1 cellular context compared by ENCODE assay signal in the genomic region with DNA sequence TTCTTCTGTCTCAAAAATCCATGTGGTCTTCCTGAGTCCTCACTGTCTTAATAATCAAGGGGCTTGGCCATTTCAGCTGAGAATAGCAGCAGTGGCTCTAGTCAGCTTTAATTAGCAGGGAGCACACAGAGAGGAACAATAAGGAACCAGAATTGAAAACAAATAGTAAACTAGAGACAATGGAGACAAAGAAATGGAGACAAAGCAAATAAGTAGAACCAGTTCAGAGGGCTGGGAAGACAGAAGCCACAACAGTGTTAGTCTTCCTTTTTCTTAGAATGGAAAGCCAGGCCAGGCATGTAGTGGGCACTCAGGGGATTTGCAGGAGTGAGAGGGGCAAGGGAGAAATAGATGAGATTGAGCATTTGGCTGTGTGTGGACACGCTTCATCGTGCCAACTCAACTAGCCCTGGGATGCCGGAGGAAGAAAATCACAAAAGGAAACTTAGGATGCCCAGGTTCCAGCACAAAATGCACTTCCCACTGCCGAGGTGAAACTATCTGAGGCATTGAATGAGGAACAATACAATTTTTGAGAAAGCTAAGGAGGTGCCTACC.
TF ChIP-seq lines count a peak whose summit lies in the region.

No MANE protein-coding gene starts in this region.

TF ChIP-seq in GM12878, 131 proteins besides CTCF, POLR2A, EP300 and RAD21:
- TF ChIP-seq SREBF2 (IDR thresholded peaks at IDR 0.05; ENCODE audit: low read length) = no peak
- TF ChIP-seq, protein P1, sequence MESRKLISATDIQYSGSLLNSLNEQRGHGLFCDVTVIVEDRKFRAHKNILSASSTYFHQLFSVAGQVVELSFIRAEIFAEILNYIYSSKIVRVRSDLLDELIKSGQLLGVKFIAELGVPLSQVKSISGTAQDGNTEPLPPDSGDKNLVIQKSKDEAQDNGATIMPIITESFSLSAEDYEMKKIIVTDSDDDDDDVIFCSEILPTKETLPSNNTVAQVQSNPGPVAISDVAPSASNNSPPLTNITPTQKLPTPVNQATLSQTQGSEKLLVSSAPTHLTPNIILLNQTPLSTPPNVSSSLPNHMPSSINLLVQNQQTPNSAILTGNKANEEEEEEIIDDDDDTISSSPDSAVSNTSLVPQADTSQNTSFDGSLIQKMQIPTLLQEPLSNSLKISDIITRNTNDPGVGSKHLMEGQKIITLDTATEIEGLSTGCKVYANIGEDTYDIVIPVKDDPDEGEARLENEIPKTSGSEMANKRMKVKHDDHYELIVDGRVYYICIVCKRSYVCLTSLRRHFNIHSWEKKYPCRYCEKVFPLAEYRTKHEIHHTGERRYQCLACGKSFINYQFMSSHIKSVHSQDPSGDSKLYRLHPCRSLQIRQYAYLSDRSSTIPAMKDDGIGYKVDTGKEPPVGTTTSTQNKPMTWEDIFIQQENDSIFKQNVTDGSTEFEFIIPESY (IDR thresholded peaks at IDR 0.05) = no peak
- TF ChIP-seq MXI1 (IDR thresholded peaks at IDR 0.05; ENCODE audit: low read depth, low read length) = no peak
- TF ChIP-seq CHD2 (IDR thresholded peaks at IDR 0.05; ENCODE audit: borderline replicate concordance, low read depth, low read length) = no peak
- no peak for TF ChIP-seq IKZF1 (conservative IDR thresholded peaks at IDR 0.05)
- no peak for TF ChIP-seq TCF12 (IDR thresholded peaks at IDR 0.05; ENCODE audit: low read depth, low read length)
- no peak for TF ChIP-seq BCL11A (IDR thresholded peaks at IDR 0.05; ENCODE audit: low read depth, low read length)
- TF ChIP-seq RBBP5 (conservative IDR thresholded peaks at IDR 0.05) = no peak
- TF ChIP-seq ZZZ3 (IDR thresholded peaks at IDR 0.05; ENCODE audit: control insufficient read depth, insufficient read length, low read depth) = no peak
- TF ChIP-seq CBX3 (IDR thresholded peaks at IDR 0.05; ENCODE audit: borderline replicate concordance, low read depth) = no peak
- TF ChIP-seq EED (IDR thresholded peaks at IDR 0.05; ENCODE audit: low read depth) = no peak
- no peak for TF ChIP-seq RFX5 (IDR thresholded peaks at IDR 0.05; ENCODE audit: low read depth, low read length)
- no peak for TF ChIP-seq ZNF274 (IDR thresholded peaks at IDR 0.05; ENCODE audit: insufficient read depth, insufficient read length)
- TF ChIP-seq, protein P2, sequence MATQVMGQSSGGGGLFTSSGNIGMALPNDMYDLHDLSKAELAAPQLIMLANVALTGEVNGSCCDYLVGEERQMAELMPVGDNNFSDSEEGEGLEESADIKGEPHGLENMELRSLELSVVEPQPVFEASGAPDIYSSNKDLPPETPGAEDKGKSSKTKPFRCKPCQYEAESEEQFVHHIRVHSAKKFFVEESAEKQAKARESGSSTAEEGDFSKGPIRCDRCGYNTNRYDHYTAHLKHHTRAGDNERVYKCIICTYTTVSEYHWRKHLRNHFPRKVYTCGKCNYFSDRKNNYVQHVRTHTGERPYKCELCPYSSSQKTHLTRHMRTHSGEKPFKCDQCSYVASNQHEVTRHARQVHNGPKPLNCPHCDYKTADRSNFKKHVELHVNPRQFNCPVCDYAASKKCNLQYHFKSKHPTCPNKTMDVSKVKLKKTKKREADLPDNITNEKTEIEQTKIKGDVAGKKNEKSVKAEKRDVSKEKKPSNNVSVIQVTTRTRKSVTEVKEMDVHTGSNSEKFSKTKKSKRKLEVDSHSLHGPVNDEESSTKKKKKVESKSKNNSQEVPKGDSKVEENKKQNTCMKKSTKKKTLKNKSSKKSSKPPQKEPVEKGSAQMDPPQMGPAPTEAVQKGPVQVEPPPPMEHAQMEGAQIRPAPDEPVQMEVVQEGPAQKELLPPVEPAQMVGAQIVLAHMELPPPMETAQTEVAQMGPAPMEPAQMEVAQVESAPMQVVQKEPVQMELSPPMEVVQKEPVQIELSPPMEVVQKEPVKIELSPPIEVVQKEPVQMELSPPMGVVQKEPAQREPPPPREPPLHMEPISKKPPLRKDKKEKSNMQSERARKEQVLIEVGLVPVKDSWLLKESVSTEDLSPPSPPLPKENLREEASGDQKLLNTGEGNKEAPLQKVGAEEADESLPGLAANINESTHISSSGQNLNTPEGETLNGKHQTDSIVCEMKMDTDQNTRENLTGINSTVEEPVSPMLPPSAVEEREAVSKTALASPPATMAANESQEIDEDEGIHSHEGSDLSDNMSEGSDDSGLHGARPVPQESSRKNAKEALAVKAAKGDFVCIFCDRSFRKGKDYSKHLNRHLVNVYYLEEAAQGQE (IDR thresholded peaks at IDR 0.05; ENCODE audit: low read depth, low read length) = no peak
- TF ChIP-seq MTA2 (IDR thresholded peaks at IDR 0.05; ENCODE audit: low read depth) = no peak
- TF ChIP-seq IKZF2 (IDR thresholded peaks at IDR 0.05) = no peak
- no peak for TF ChIP-seq HDGF (IDR thresholded peaks at IDR 0.05)
- TF ChIP-seq JUNB (IDR thresholded peaks at IDR 0.05) = no peak
